ENCODE assay signal across 9 cellular contexts in the genomic region with DNA sequence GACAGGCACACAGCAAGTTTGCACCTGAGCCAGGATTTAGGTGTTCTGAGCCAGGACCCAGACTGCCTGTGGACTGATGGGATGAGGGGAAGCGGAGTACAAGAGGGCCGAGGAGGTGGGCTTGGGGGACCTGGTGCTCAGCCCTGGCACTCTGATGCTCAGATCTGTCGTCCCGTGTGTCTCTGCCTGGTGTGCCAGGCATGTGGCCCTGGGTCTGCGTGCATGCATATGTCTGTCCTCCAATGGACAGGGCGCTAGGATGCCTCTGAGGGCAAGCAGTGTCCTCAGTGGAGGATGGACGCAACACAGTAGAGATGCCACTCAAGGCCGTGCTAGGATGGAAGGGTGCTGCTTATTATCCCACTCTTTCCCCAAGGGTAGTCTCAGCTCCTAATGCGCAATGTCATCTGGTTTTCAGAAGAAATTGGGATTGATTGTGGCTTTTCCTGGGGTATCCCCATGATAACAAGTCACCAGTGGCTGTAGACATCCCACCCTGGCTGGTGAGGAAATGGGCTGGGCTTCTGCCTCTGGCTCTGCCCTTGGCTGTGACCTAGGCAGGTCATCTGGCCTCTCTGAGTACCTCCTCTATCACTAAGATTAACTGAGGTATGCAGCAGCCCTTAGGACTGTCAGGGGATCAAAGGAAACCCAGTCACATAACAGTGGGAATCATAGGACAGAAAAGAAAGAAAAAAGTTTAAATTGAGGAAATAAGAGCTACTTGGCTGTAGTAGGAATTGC. TPM values are rescaled to one million over a fixed set of nuclear protein-coding genes. Genes with fewer than 3 reads are reported as not detected.
DNase-seq lines count a peak whose midpoint lies in the region; ATAC-seq and TF ChIP-seq lines count a peak whose summit lies in the region.
"Had no signal": no experiment of that assay in that cellular context is flagged by ENCODE, and none has a peak within 500 bp of the region (broad histone marks: within the 10 kb centered on the region; RNA-seq: fewer than 3 reads in every experiment).

No MANE protein-coding gene starts in this region.

- CTCF ChIA-PET in HCT116 (lab: Charles Lee) = no interaction called here
- CTCF ChIA-PET in activated CD4-positive, alpha-beta memory T cell treated with anti-CD3 and anti-CD28 coated beads, Interleukin-2, amount 10 ng/mL, durations not matched to agents 7 days and 5 days (lab: Charles Lee) = interaction anchor here (1.2 kb wide), 1 partner anchor 11 kb away, joined by 4 read pairs; no protein-coding TSS in a partner anchor

- no peak for TF ChIP-seq RAD21 in HCT116 (IDR thresholded peaks at IDR 0.05; ENCODE audit: low read depth)

- H3K9ac ChIP-seq in HCT116 (ENCODE audit: low read length) (no peak overlapping the region), smooth muscle cell (ENCODE audit: low read depth) (no peak overlapping the region)

- H3K27ac Mint-ChIP-seq in activated CD4-positive, alpha-beta memory T cell treated with anti-CD3 and anti-CD28 coated beads, Interleukin-2, amount 10 ng/mL, durations not matched to agents 7 days and 5 days = peak overlapping the region; percentile 24

- H3K9me3 Mint-ChIP-seq in activated CD4-positive, alpha-beta memory T cell treated with anti-CD3 and anti-CD28 coated beads, Interleukin-2, amount 10 ng/mL, durations not matched to agents 7 days and 5 days = no peaks in the 10 kb centered on the region

- ATAC-seq in HCT116 (no peak), GM21723 (IDR thresholded peaks at IDR 0.05; ENCODE audit: unreplicated experiment) (no peak), HG03571 (IDR thresholded peaks at IDR 0.05; ENCODE audit: unreplicated experiment) (no peak)

- H3K4me1 ChIP-seq in HCT116 (ENCODE audit: control insufficient read depth in 1 of 2, insufficient read depth in 2 of 2, low read length in 2 of 2) (peaks cover 20 to 21% of the 10 kb centered on the region in 2 experiments), hepatocyte (ENCODE audit: insufficient read depth) (peaks cover 53% of the 10 kb centered on the region), smooth muscle cell (ENCODE audit: low read depth) (peaks cover 15% of the 10 kb centered on the region)

- no peaks in the 10 kb centered on the region for H3K9me3 ChIP-seq in HCT116 (ENCODE audit: control insufficient read depth in 1 of 2, insufficient read depth in 1 of 2, low read depth in 1 of 2, low read length in 2 of 2)
- H3K9me3 ChIP-seq in hepatocyte (ENCODE audit: low read depth) = no peaks in the 10 kb centered on the region
- no peaks in the 10 kb centered on the region for H3K9me3 ChIP-seq in smooth muscle cell (replicated peaks; ENCODE audit: low read depth)

- RAD21 ChIA-PET in HCT116 (lab: Charles Lee; ENCODE audit: low non-redundant PET in 1 of 2, low total read pairs in 2 of 2, uncharacterized antibody in 2 of 2, unreplicated experiment in 2 of 2) = no interaction called here

- WGBS in hepatocyte (ENCODE audit: low lambda C conversion rate, missing lambda C conversion rate) = 95% methylated on average over 9 of the region's 9 CpGs
- WGBS in smooth muscle cell (ENCODE audit: low lambda C conversion rate) = 94% methylated on average over 9 of the region's 9 CpGs

- H3K79me2 ChIP-seq in HCT116 (ENCODE audit: insufficient read depth, low read length) (no peaks in the 10 kb centered on the region), hepatocyte (peaks cover 3% of the 10 kb centered on the region), smooth muscle cell (ENCODE audit: low read depth) (no peaks in the 10 kb centered on the region)

- POLR2A ChIA-PET in HCT116 (lab: Charles Lee) = no interaction called here
- POLR2A ChIA-PET in activated CD4-positive, alpha-beta memory T cell treated with anti-CD3 and anti-CD28 coated beads, Interleukin-2, amount 10 ng/mL, durations not matched to agents 7 days and 5 days (lab: Charles Lee) = interaction anchor here (0.8 to 1.9 kb wide), 3 partner anchors 11 to 52 kb away, joined by 3 to 10 read pairs (median 3); no protein-coding TSS in a partner anchor

- H3K9me2 ChIP-seq in HCT116 (ENCODE audit: insufficient read depth) = no peaks in the 10 kb centered on the region
- no peaks in the 10 kb centered on the region for H3K9me2 ChIP-seq in hepatocyte (replicated peaks; ENCODE audit: insufficient read depth)

- H3K27ac ChIP-seq in HCT116 (ENCODE audit: low read depth, low read length) (peak overlapping the region; percentile 35), hepatocyte (peak overlapping the region; percentile 82), smooth muscle cell (ENCODE audit: low read depth) (peak overlapping the region; percentile 53)

- H3K4me3 Mint-ChIP-seq in activated CD4-positive, alpha-beta memory T cell treated with anti-CD3 and anti-CD28 coated beads, Interleukin-2, amount 10 ng/mL, durations not matched to agents 7 days and 5 days = no peak overlapping the region

- H2AFZ ChIP-seq in HCT116 (ENCODE audit: low read depth, low read length, poor library complexity, severe bottlenecking) (no peak overlapping the region), hepatocyte (no peak overlapping the region), smooth muscle cell (ENCODE audit: low read depth) (no peak overlapping the region)

- BruUV-seq in HCT116 (replicated peaks; lab: Mats Ljungman, UMichigan) = no TSS peak

- H3K27me3 ChIP-seq in HCT116 (ENCODE audit: insufficient read depth, low read length) (no peaks in the 10 kb centered on the region), hepatocyte (no peaks in the 10 kb centered on the region), smooth muscle cell (ENCODE audit: low read depth) (no peaks in the 10 kb centered on the region)

- no peak for TF ChIP-seq POLR2A in HCT116 (IDR thresholded peaks at IDR 0.05; ENCODE audit: borderline replicate concordance, extremely low read depth, insufficient read depth, insufficient read length)

- no peaks in the 10 kb centered on the region for H3K27me3 Mint-ChIP-seq in activated CD4-positive, alpha-beta memory T cell treated with anti-CD3 and anti-CD28 coated beads, Interleukin-2, amount 10 ng/mL, durations not matched to agents 7 days and 5 days

- peak overlapping the region; percentile 11; the same call in 1 of the 2 replicates for H3K4me2 ChIP-seq in HCT116 (ENCODE audit: low read length)
- peak overlapping the region; percentile 48 for H3K4me2 ChIP-seq in hepatocyte
- peak overlapping the region; percentile 63 for H3K4me2 ChIP-seq in smooth muscle cell

- H3K4me3 ChIP-seq in HCT116 (replicated peaks in 1 of 2; ENCODE audit: low read depth in 1 of 2, low read length in 2 of 2) (no peak overlapping the region), hepatocyte (no peak overlapping the region), smooth muscle cell (no peak overlapping the region)

- H3K36me3 Mint-ChIP-seq in activated CD4-positive, alpha-beta memory T cell treated with anti-CD3 and anti-CD28 coated beads, Interleukin-2, amount 10 ng/mL, durations not matched to agents 7 days and 5 days (ENCODE audit: low read depth) = peaks cover 6% of the 10 kb centered on the region

- H4K20me1 ChIP-seq in HCT116 (ENCODE audit: insufficient read depth) (no peaks in the 10 kb centered on the region), hepatocyte (ENCODE audit: insufficient read depth, poor library complexity, severe bottlenecking) (no peaks in the 10 kb centered on the region), smooth muscle cell (ENCODE audit: low read depth) (peaks cover 76% of the 10 kb centered on the region)

- intact Hi-C loops in HCT116 (cut with micrococcal nuclease) = no loop called here

- no peaks in the 10 kb centered on the region for H3F3A ChIP-seq in smooth muscle cell (ENCODE audit: low read depth)

- peaks cover 40% of the 10 kb centered on the region for H3K4me1 Mint-ChIP-seq in activated CD4-positive, alpha-beta memory T cell treated with anti-CD3 and anti-CD28 coated beads, Interleukin-2, amount 10 ng/mL, durations not matched to agents 7 days and 5 days

- DNase-seq in HCT116 (ENCODE audit: low read depth, low spot score) (no peak), hepatocyte (ENCODE audit: low spot score) (no peak), smooth muscle cell (lab: John Stamatoyannopoulos, UW; ENCODE audit: unreplicated experiment) (no peak), nucleus accumbens (lab: John Stamatoyannopoulos, UW) (no peak), activated gamma-delta T cell treated with Interleukin-2 at 50 U/mL for 16 hours (no peak)
- no peak for DNase-seq in activated CD4-positive, alpha-beta memory T cell treated with anti-CD3 and anti-CD28 coated beads, Interleukin-2, amount 10 ng/mL, durations not matched to agents 7 days and 5 days
- DNase-seq: activated CD8-positive, alpha-beta memory T cell treated with anti-CD3 and anti-CD28 coated beads, Interleukin-2, amount 50 U/mL, for 48 hours had no signal

- H3K36me3 ChIP-seq in HCT116 (ENCODE audit: control insufficient read depth in 1 of 2, insufficient read depth in 2 of 2, low read length in 2 of 2) = no peaks in the 10 kb centered on the region
- H3K36me3 ChIP-seq in hepatocyte (replicated peaks; ENCODE audit: insufficient read depth, low read depth) = no peaks in the 10 kb centered on the region
- no peaks in the 10 kb centered on the region for H3K36me3 ChIP-seq in smooth muscle cell (ENCODE audit: low read depth)

- TF ChIP-seq CTCF in HCT116 (IDR thresholded peaks at IDR 0.05 in 2 of 3, conservative IDR thresholded peaks at IDR 0.05 in 1 of 3; ENCODE audit: borderline replicate concordance in 1 of 3, insufficient read depth in 1 of 3, low read depth in 2 of 3, low read length in 2 of 3) (no peak), hepatocyte (IDR thresholded peaks at IDR 0.05; ENCODE audit: poor library complexity) (no peak), smooth muscle cell (IDR thresholded peaks at IDR 0.05; ENCODE audit: borderline replicate concordance, insufficient read depth, poor library complexity, severe bottlenecking) (no peak)

TF ChIP-seq in HCT116, 20 proteins besides CTCF, POLR2A, EP300 and RAD21:
- no peak for TF ChIP-seq ELF1 (IDR thresholded peaks at IDR 0.05; ENCODE audit: borderline replicate concordance, low read depth)
- TF ChIP-seq YY1 (IDR thresholded peaks at IDR 0.05; ENCODE audit: extremely low read depth, insufficient replicate concordance, low read depth, low read length) = no peak
- TF ChIP-seq ZFX (IDR thresholded peaks at IDR 0.05) = no peak

RNA-seq across cellular contexts. Expression of a gene that starts 35.7 kb away (rescaled TPM):
- total RNA-seq in HCT116 (2021; ENCODE audit: unreplicated experiment) = 6.6 TPM
- 9.6 and 10.3 TPM in 2 replicates for polyA plus RNA-seq in HCT116 (2012)
- under 1 TPM; 0.23 to 0.63 TPM for total RNA-seq in activated CD4-positive, alpha-beta memory T cell treated with anti-CD3 and anti-CD28 coated beads, Interleukin-2, amount 10 ng/mL, durations not matched to agents 7 days and 5 days
- 6.1 and 9.7 TPM in 2 replicates for total RNA-seq in hepatocyte
- polyA plus RNA-seq in hepatocyte = 6.9 and 10.8 TPM in 2 replicates
- total RNA-seq in smooth muscle cell = 1.1 and 1.5 TPM in 2 replicates
- 0.24 and 1.2 TPM in 2 replicates for polyA plus RNA-seq in smooth muscle cell

Comparison
In these comparisons a context has a peak if more than half of its experiments do, and no peak if none do; other contexts are left out.
1. H3K4me2 ChIP-seq: peak in every context shown above with its lines; median percentile 63 in smooth muscle cell; 48 in hepatocyte; 11 in HCT116.